Comparison of ENCODE assay signal across 8 cellular contexts in the genomic region with DNA sequence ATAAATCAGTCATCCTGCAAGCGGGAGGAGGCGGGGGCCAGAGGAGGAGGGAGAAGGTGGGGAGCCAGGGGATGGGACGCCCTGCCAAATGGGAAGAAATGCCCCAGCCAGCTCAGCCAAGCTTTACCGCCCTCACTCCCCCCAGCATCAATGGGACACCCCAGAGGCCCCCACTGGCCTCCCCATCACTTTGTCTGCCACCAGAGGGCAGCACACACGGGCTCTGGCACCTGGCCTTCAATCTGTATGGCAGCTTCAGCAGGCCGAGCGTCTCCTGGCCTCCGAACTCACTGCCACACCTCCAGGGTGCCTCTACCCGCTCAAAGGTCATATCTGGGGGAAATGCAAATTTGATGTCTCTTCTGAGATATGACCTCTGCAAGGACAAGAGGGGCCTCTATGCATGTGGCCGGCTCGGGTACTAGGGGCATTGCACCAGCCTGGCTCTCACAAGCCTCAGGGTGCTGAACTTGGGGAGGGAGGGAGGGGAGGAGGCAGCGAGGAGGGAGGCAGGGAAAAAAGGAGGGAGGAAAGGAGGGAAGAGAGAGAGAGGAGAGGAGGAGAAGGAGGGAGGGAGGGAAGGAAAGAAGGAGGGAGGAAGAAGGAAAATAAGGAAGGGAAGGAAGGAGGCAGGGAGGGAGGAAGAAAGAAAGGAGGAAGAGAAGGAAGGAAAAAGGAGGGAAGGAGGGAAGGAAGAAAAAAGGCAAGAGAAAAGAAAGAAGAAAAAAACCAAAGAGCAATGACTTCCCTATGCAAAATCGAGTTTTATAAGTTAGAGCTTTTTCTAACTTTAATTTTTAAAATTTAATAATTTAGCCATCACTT. TPM values are rescaled to one million over a fixed set of nuclear protein-coding genes. Genes with fewer than 3 reads are reported as not detected.
DNase-seq lines count a peak whose midpoint lies in the region; ATAC-seq and TF ChIP-seq lines count a peak whose summit lies in the region.

No MANE protein-coding gene starts in this region.

- H3K4me1 ChIP-seq in PC-3 (ENCODE audit: insufficient read depth, low read length) (no peaks in the 10 kb centered on the region), osteoblast (ENCODE audit: insufficient read depth, low read length) (no peaks in the 10 kb centered on the region), tibial nerve (peaks cover 0 to 14% (median 2%) of the 10 kb centered on the region in 4 donors)

- no peaks in the 10 kb centered on the region for H3K79me2 ChIP-seq in PC-3 (ENCODE audit: low read length)
- H3K79me2 ChIP-seq in osteoblast (ENCODE audit: insufficient read depth, low read length) = no peaks in the 10 kb centered on the region

- no peak for TF ChIP-seq EP300 in tibial nerve (IDR thresholded peaks at IDR 0.05)

- H3K36me3 ChIP-seq in PC-3 (ENCODE audit: low read depth, low read length) = no peaks in the 10 kb centered on the region
- H3K36me3 ChIP-seq in osteoblast (ENCODE audit: insufficient read depth, low read length) = no peaks in the 10 kb centered on the region
- no peaks in the 10 kb centered on the region for H3K36me3 ChIP-seq in tibial nerve

- H3K4me2 ChIP-seq in PC-3 (ENCODE audit: low read length) = peak overlapping the region; percentile 61; the same call in 1 of the 2 replicates
- peak overlapping the region; percentile 39 for H3K4me2 ChIP-seq in osteoblast (ENCODE audit: insufficient read depth, low read length)

- POLR2A ChIA-PET in PC-3 (lab: Charles Lee; ENCODE audit: unreplicated experiment) = no interaction called here

- no TSS peak for BruUV-seq in PC-3 (replicated peaks; lab: Mats Ljungman, UMichigan)

- H2AFZ ChIP-seq in PC-3 (ENCODE audit: low read length) (0 out of 2 replicates have a peak overlapping the region, but pooled peaks have one; percentile 38), osteoblast (ENCODE audit: low read length) (no peak overlapping the region)

- ATAC-seq in HG02885 (IDR thresholded peaks at IDR 0.05; ENCODE audit: poor library complexity, unreplicated experiment) (peak; percentile 48), PC-3 (peak; percentile 93), GM21528 (IDR thresholded peaks at IDR 0.05; ENCODE audit: low FRiP score, unreplicated experiment) (no peak)

- intact Hi-C loops in PC-3 (cut with micrococcal nuclease) = no loop called here

- TF ChIP-seq CTCF in PC-3 (conservative IDR thresholded peaks at IDR 0.05; ENCODE audit: low read depth, low read length) (peak; percentile 83), fibroblast of the aortic adventitia (IDR thresholded peaks at IDR 0.05; ENCODE audit: insufficient read depth, low read length) (peak; percentile 86), osteoblast (IDR thresholded peaks at IDR 0.05; ENCODE audit: extremely low read depth, low read depth, low read length) (peak; percentile 81), tibial nerve (IDR thresholded peaks at IDR 0.05) (peak; percentile 49 to 81 (median 63))

- TF ChIP-seq POLR2A in tibial nerve (IDR thresholded peaks at IDR 0.05) = no peak

- CTCF ChIA-PET in PC-3 (lab: Charles Lee) = no interaction called here

- no peak overlapping the region for H3K4me3 ChIP-seq in PC-3 (ENCODE audit: low read length)
- no peak overlapping the region for H3K4me3 ChIP-seq in fibroblast of the aortic adventitia (ENCODE audit: low read depth, low read length)
- no peak overlapping the region for H3K4me3 ChIP-seq in osteoblast (ENCODE audit: insufficient read depth, low read length)
- H3K4me3 ChIP-seq in tibial nerve = no peak overlapping the region

- H4K20me1 ChIP-seq in PC-3 (ENCODE audit: low read length) (no peaks in the 10 kb centered on the region), osteoblast (ENCODE audit: insufficient read depth, low read length) (no peaks in the 10 kb centered on the region)

- H3F3A ChIP-seq in PC-3 (ENCODE audit: low read length, unreplicated experiment) = no peaks in the 10 kb centered on the region

- H3K27ac ChIP-seq in PC-3 (ENCODE audit: low read length) (no peak overlapping the region), osteoblast (ENCODE audit: low read depth, low read length) (no peak overlapping the region), tibial nerve (no peak overlapping the region)

- H3K27me3 ChIP-seq in PC-3 (ENCODE audit: low read length) (peaks cover 15% of the 10 kb centered on the region), osteoblast (ENCODE audit: insufficient read depth, low read length) (peaks cover 38% of the 10 kb centered on the region), tibial nerve (peaks cover 0 to 54% of the 10 kb centered on the region in 2 donors)

- H3K9me3 ChIP-seq in PC-3 (ENCODE audit: low read length) (no peaks in the 10 kb centered on the region), osteoblast (ENCODE audit: low read depth, low read length) (no peaks in the 10 kb centered on the region), tibial nerve (no peaks in the 10 kb centered on the region)

- DNase-seq in GF-D8 (lab: John Stamatoyannopoulos, UW) = peak; percentile 59
- DNase-seq in PC-3 = peak; percentile 53
- peak; percentile 77 to 82 for DNase-seq in activated T-cell treated with anti-CD3 and anti-CD28 coated beads, Interleukin-2, amount 50 U/mL, for 48 hours
- DNase-seq in fibroblast of the aortic adventitia (ENCODE audit: low read depth) = peak; percentile 47
- DNase-seq in osteoblast (ENCODE audit: insufficient read length, low spot score, missing footprints) = peak; percentile 95
- peak in 1 of 2 donors; percentile 33 for DNase-seq in tibial nerve (ENCODE audit: low spot score in 2 of 2)

- H3K9ac ChIP-seq in PC-3 (ENCODE audit: low read length) = no peak overlapping the region

- WGBS in tibial nerve, 2 donors = 10 to 12% methylated on average over 9 to 13 of the region's 13 CpGs

- H3K9me2 ChIP-seq in PC-3 (replicated peaks; ENCODE audit: low read length) = no peaks in the 10 kb centered on the region

RNA-seq across cellular contexts. Expression of a gene that starts 0.7 kb away (rescaled TPM):
- total RNA-seq in PC-3 (2014; rRNA removed) (not detected in 2 replicates), fibroblast of the aortic adventitia (ENCODE audit: low replicate concordance) (not detected in 2 replicates), osteoblast (under 0.01 TPM in 1 of 2 replicates, not detected in the other), tibial nerve (not detected)

RNA-seq across cellular contexts. Expression of a gene that starts 33.4 kb away (rescaled TPM):
- total RNA-seq in PC-3 (2014; rRNA removed) = 15.6 and 19.3 TPM in 2 replicates
- 56.0 and 70.7 TPM in 2 replicates for total RNA-seq in fibroblast of the aortic adventitia (ENCODE audit: low replicate concordance)
- total RNA-seq in osteoblast = 68.4 and 81.3 TPM in 2 replicates
- 10 to 100 TPM; 48.6 to 88.4 (median 68.9) TPM for total RNA-seq in tibial nerve

RNA-seq across cellular contexts. Expression of a gene that starts 53.0 kb away (rescaled TPM):
- total RNA-seq in PC-3 (2014; rRNA removed) (78.5 and 98.3 TPM in 2 replicates), fibroblast of the aortic adventitia (ENCODE audit: low replicate concordance) (20.8 and 33.9 TPM in 2 replicates), osteoblast (31.8 and 41.3 TPM in 2 replicates), tibial nerve (10 to 100 TPM; 49.4 to 94.2 (median 73.3) TPM)
